ENCODE assay signal across 19 cellular contexts in genomic region chr12:78060186-78060585, GRCh38.
DNase-seq lines count a peak whose midpoint lies in the region; ATAC-seq and TF ChIP-seq lines count a peak whose summit lies in the region.
"Had no signal": no experiment of that assay in that cellular context is flagged by ENCODE, and none has a peak within 500 bp of the region (broad histone marks: within the 10 kb centered on the region; RNA-seq: fewer than 3 reads in every experiment).

No MANE protein-coding gene starts in this region.

- DNase-seq in HS-5 (ENCODE audit: low read depth) (peak; percentile 6), astrocyte of the cerebellum (ENCODE audit: low read depth) (peak; percentile 19), foreskin fibroblast (peak; percentile 46 to 51), stromal cell of bone marrow (ENCODE audit: low read depth) (peak; percentile 20), DMS53 treated with DMSO at 0.1 percent for 48 hours (lab: John Stamatoyannopoulos, UW; ENCODE audit: unreplicated experiment) (no peak), RPMI8226 (no peak)
- DNase-seq: activated effector memory CD4-positive, alpha-beta T cell treated with anti-CD3 and anti-CD28 coated beads, Interleukin-2, amount 50 U/mL, for 16 hours; CD4-positive, alpha-beta memory T cell; effector memory CD8-positive, alpha-beta T cell; Kasumi-1; kidney; NCI-H187 treated with DMSO at 0.1 percent for 48 hours; NCI-H526 treated with DMSO at 0.1 percent for 48 hours; spleen; uterus had no signal

- TF ChIP-seq CTCF in astrocyte of the cerebellum (IDR thresholded peaks at IDR 0.05; ENCODE audit: low read depth, low read length, missing control alignments) (no peak), foreskin fibroblast (IDR thresholded peaks at IDR 0.05; ENCODE audit: low read depth, low read length) (no peak)

- in situ Hi-C loops in astrocyte of the cerebellum (cut with HindIII; ENCODE audit: low sequenced_read_pairs), result no loop called here

- no peak overlapping the region for H3K4me3 ChIP-seq in astrocyte of the cerebellum (ENCODE audit: low read depth, low read length)
- H3K4me3 ChIP-seq in foreskin fibroblast (ENCODE audit: low read depth in 1 of 2, low read length in 2 of 2), result no peak overlapping the region
- H3K4me3 ChIP-seq: ascending aorta, spleen, uterus had no signal

- no peak for ATAC-seq in HG02885 (IDR thresholded peaks at IDR 0.05; ENCODE audit: poor library complexity, unreplicated experiment)
- ATAC-seq: effector memory CD8-positive, alpha-beta T cell; Panc1; WTC11 had no signal

Comparison
In these comparisons a context has a peak if more than half of its experiments do, and no peak if none do; other contexts are left out.
1. DNase-seq: peak in HS-5 (single experiment), astrocyte of the cerebellum (single experiment), foreskin fibroblast (2 of 2) and stromal cell of bone marrow (single experiment); none in DMS53 treated with DMSO at 0.1 percent for 48 hours (single experiment) and RPMI8226 (single experiment).